ENCODE assay signal across 8 cellular contexts in the genomic region with DNA sequence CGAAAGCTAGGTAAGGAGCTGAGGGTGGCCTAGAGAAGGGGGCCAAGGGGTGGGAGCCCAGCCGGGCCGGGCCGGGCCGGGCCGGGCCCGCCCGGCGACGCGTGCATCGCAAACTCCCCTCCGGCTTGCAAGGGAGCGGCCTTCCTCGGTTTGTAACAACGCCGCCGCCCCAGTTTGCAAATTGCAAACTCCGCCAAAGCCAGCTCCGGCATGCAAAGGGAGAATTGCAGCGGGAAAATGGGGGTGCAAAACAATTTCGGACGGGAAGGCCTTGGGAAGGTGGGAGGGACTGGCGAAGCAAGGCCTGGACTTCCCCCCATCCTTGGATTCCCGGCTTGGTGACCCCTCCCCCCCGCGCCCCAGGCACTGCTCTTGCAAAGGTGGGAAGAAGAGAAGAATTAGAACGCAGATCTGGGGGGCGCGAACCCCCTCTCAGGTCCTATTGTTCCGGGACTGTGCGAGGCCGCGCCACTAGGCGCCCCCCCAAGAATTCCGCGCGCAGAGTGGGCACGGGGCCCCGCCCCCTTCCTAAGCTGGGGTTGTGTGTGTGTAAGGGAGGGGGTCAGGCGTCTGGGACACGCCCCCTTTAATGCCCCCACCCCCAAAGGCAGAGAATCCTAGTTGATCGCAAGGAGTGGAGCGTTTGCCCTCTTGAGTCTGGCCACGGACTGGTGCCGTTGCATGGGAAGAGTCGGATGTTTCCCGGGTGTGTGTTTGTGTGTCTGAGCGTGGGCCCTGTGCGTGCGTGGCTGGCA. TPM values are rescaled to one million over a fixed set of nuclear protein-coding genes. Genes with fewer than 3 reads are reported as not detected.
A peak's percentile ranks its signal among the peaks of the same experiment; 100 is the strongest.
DNase-seq lines count a peak whose midpoint lies in the region; ATAC-seq and TF ChIP-seq lines count a peak whose summit lies in the region.

No MANE protein-coding gene starts in this region.

- peak; percentile 0; the same call in 2 of the 3 replicates for ATAC-seq in GM23338

- peaks cover 24% of the 10 kb centered on the region for H3F3A ChIP-seq in GM23338 (replicated peaks; ENCODE audit: low read depth)

- H3K9me3 ChIP-seq in Peyer's patch (no peaks in the 10 kb centered on the region), left ventricle myocardium inferior (replicated peaks) (no peaks in the 10 kb centered on the region), prostate gland (no peaks in the 10 kb centered on the region)

- H3K36me3 ChIP-seq in GM23338 (ENCODE audit: insufficient read depth), result peaks cover 8% of the 10 kb centered on the region; the same call in 1 of the 2 replicates
- H3K36me3 ChIP-seq in Peyer's patch, result peaks cover 0 to 30% (median 0%) of the 10 kb centered on the region in 3 donors
- peaks cover 32% of the 10 kb centered on the region for H3K36me3 ChIP-seq in left ventricle myocardium inferior
- peaks cover 14 to 18% of the 10 kb centered on the region in 2 donors for H3K36me3 ChIP-seq in prostate gland

- intact Hi-C loops in left ventricle myocardium inferior (cut with micrococcal nuclease) (no loop called here), prostate gland (cut with DNase I) (loop anchor here (2.0 to 5.0 kb wide), 2 partner anchors 47 to 85 kb away; partner anchors contain the start of gene PRMT1)

- peak overlapping the region; percentile 90 for H3K27ac Mint-ChIP-seq in GM23338
- H3K27ac Mint-ChIP-seq in activated naive CD8-positive, alpha-beta T cell treated with anti-CD3 and anti-CD28 coated beads for 36 hours, result peak overlapping the region; percentile 90

- H3K4me3 Mint-ChIP-seq in GM23338, result peak overlapping the region; percentile 90
- H3K4me3 Mint-ChIP-seq in activated naive CD8-positive, alpha-beta T cell treated with anti-CD3 and anti-CD28 coated beads for 36 hours, result peak overlapping the region; percentile 89

- no peaks in the 10 kb centered on the region; the same call in 2 of the 3 replicates for H3K9me3 Mint-ChIP-seq in GM23338
- H3K9me3 Mint-ChIP-seq in activated naive CD8-positive, alpha-beta T cell treated with anti-CD3 and anti-CD28 coated beads for 36 hours, result no peaks in the 10 kb centered on the region

- no peaks in the 10 kb centered on the region for H3K9me2 ChIP-seq in GM23338 (ENCODE audit: insufficient read depth)

- peaks cover 38% of the 10 kb centered on the region for H3K79me2 ChIP-seq in GM23338 (replicated peaks; ENCODE audit: insufficient read depth)

- H3K4me2 ChIP-seq in GM23338, result peak overlapping the region; percentile 88

- H3K4me3 ChIP-seq in GM23338, result peak overlapping the region; percentile 99
- peak overlapping the region; percentile 74 to 99 (median 86) for H3K4me3 ChIP-seq in Peyer's patch
- peak overlapping the region; percentile 94 for H3K4me3 ChIP-seq in left ventricle myocardium inferior
- peak overlapping the region; percentile 87 to 89 for H3K4me3 ChIP-seq in prostate gland

- H3K27ac ChIP-seq in GM23338 (ENCODE audit: low read depth) (peak overlapping the region; percentile 99), Peyer's patch (peak overlapping the region; percentile 87 to 99 (median 93)), left ventricle myocardium inferior (replicated peaks) (peak overlapping the region; percentile 97), prostate gland (peak overlapping the region; percentile 91 to 93)

- TF ChIP-seq CTCF in GM23338 (conservative IDR thresholded peaks at IDR 0.05; ENCODE audit: low read depth in 2 of 2), result no peak
- TF ChIP-seq CTCF in Peyer's patch (IDR thresholded peaks at IDR 0.05), result no peak
- TF ChIP-seq CTCF in left ventricle myocardium inferior (IDR thresholded peaks at IDR 0.05; ENCODE audit: borderline replicate concordance), result no peak
- peak in 1 of 4 experiments; percentile 12 for TF ChIP-seq CTCF in prostate gland (IDR thresholded peaks at IDR 0.05)

- TF ChIP-seq POLR2A in Peyer's patch (IDR thresholded peaks at IDR 0.05), result no peak
- no peak for TF ChIP-seq POLR2A in prostate gland (IDR thresholded peaks at IDR 0.05)

- 1% methylated on average over 49 of the region's 51 CpGs for WGBS in prostate gland

- no peaks in the 10 kb centered on the region; the same call in 1 of the 2 replicates for H4K20me1 ChIP-seq in GM23338 (replicated peaks; ENCODE audit: insufficient read depth)

- H3K4me1 Mint-ChIP-seq in GM23338, result peaks cover 12% of the 10 kb centered on the region
- peaks cover 30% of the 10 kb centered on the region for H3K4me1 Mint-ChIP-seq in activated naive CD8-positive, alpha-beta T cell treated with anti-CD3 and anti-CD28 coated beads for 36 hours

- H3K36me3 Mint-ChIP-seq in GM23338 (ENCODE audit: low read depth), result peaks cover 26% of the 10 kb centered on the region
- H3K36me3 Mint-ChIP-seq in activated naive CD8-positive, alpha-beta T cell treated with anti-CD3 and anti-CD28 coated beads for 36 hours, result peaks cover 9% of the 10 kb centered on the region

- peaks cover 22% of the 10 kb centered on the region for H3K27me3 Mint-ChIP-seq in GM23338 (ENCODE audit: insufficient read depth, low read depth, poor library complexity)
- no peaks in the 10 kb centered on the region for H3K27me3 Mint-ChIP-seq in activated naive CD8-positive, alpha-beta T cell treated with anti-CD3 and anti-CD28 coated beads for 36 hours

- H2AFZ ChIP-seq in GM23338, result no peak overlapping the region

- DNase-seq in AG20443 (ENCODE audit: low spot score), result peak; percentile 47
- peak; percentile 82 for DNase-seq in GM23338 (ENCODE audit: low spot score)
- peak; percentile 64 to 71 (median 65) for DNase-seq in Peyer's patch
- DNase-seq in activated naive CD8-positive, alpha-beta T cell treated with anti-CD3 and anti-CD28 coated beads for 36 hours, result peak; percentile 63
- DNase-seq in left ventricle myocardium inferior, result peak; percentile 40
- DNase-seq in prostate gland (ENCODE audit: low spot score), result no peak
- no peak for DNase-seq in HuH-7.5 (ENCODE audit: low spot score)
- DNase-seq in cerebellar nuclear complex (lab: John Stamatoyannopoulos, UW), result no peak

- peaks cover 9% of the 10 kb centered on the region for H3K4me1 ChIP-seq in GM23338 (ENCODE audit: insufficient read depth)
- peaks cover 0 to 17% (median 7%) of the 10 kb centered on the region in 4 donors for H3K4me1 ChIP-seq in Peyer's patch
- H3K4me1 ChIP-seq in left ventricle myocardium inferior, result peaks cover 40% of the 10 kb centered on the region
- peaks cover 3% of the 10 kb centered on the region for H3K4me1 ChIP-seq in prostate gland (replicated peaks)

- H3K27me3 ChIP-seq in GM23338 (ENCODE audit: insufficient read depth) (no peaks in the 10 kb centered on the region), Peyer's patch (no peaks in the 10 kb centered on the region), left ventricle myocardium inferior (ENCODE audit: low read depth) (no peaks in the 10 kb centered on the region), prostate gland (replicated peaks; ENCODE audit: insufficient read depth) (no peaks in the 10 kb centered on the region)

TF ChIP-seq in GM23338, 12 proteins besides CTCF, POLR2A, EP300 and RAD21:
- TF ChIP-seq POLR2AphosphoS5 (IDR thresholded peaks at IDR 0.05; ENCODE audit: low read depth), result peak; percentile 41
- no peak for TF ChIP-seq NANOG (IDR thresholded peaks at IDR 0.05; ENCODE audit: borderline replicate concordance)

RNA-seq across cellular contexts. Expression of gene PRR12, which starts 0.9 kb away (rescaled TPM):
- total RNA-seq in GM23338 (2014; rRNA removed; shearing (Covaris generic)), result 32.1 and 41.6 TPM in 2 replicates
- polyA plus RNA-seq in GM23338 (2016; fragmentation: Nextera tagmentation; extraction: Ambion mirVana), result 8.6 and 10.3 TPM in 2 replicates
- total RNA-seq in Peyer's patch, result 10 to 100 TPM; 13.5 to 39.6 (median 28.1) TPM
- total RNA-seq in activated naive CD8-positive, alpha-beta T cell treated with anti-CD3 and anti-CD28 coated beads for 36 hours, result 10 to 100 TPM; 16.0 to 17.8 TPM
- 15.5 TPM for total RNA-seq in left ventricle myocardium inferior
- 10 to 100 TPM; 24.0 to 41.9 TPM for total RNA-seq in prostate gland

RNA-seq across cellular contexts. Expression of gene PRRG2, which starts 10.8 kb away (rescaled TPM):
- total RNA-seq in GM23338 (2014; rRNA removed; shearing (Covaris generic)), result 3.8 and 10.5 TPM in 2 replicates
- 2.0 and 2.3 TPM in 2 replicates for polyA plus RNA-seq in GM23338 (2016; fragmentation: Nextera tagmentation; extraction: Ambion mirVana)
- 10 to 100 TPM in 3 of 4 donors, 1 to 10 TPM in 1; 1.7 to 20.8 (median 13.1) TPM for total RNA-seq in Peyer's patch
- total RNA-seq in activated naive CD8-positive, alpha-beta T cell treated with anti-CD3 and anti-CD28 coated beads for 36 hours, result 1 to 10 TPM; 1.5 to 1.6 TPM
- 0.88 TPM for total RNA-seq in left ventricle myocardium inferior
- total RNA-seq in prostate gland, result 10 to 100 TPM in 1 of 2 donors, 1 to 10 TPM in 1; 8.1 to 22.5 TPM

RNA-seq across cellular contexts. Expression of gene NOSIP, which starts 11.6 kb away (rescaled TPM):
- total RNA-seq in GM23338 (2014; rRNA removed; shearing (Covaris generic)), result 88.5 and 89.8 TPM in 2 replicates
- polyA plus RNA-seq in GM23338 (2016; fragmentation: Nextera tagmentation; extraction: Ambion mirVana), result 141 and 143 TPM in 2 replicates
- total RNA-seq in Peyer's patch (10 to 100 TPM; 73.4 to 86.7 (median 80.9) TPM), left ventricle myocardium inferior (47.3 TPM), prostate gland (10 to 100 TPM; 62.9 to 91.7 TPM)
- total RNA-seq in activated naive CD8-positive, alpha-beta T cell treated with anti-CD3 and anti-CD28 coated beads for 36 hours, result 10 to 100 TPM; 61.4 to 69.5 TPM

RNA-seq across cellular contexts. Expression of gene RRAS, which starts 48.0 kb away (rescaled TPM):
- 6.1 and 9.3 TPM in 2 replicates for total RNA-seq in GM23338 (2014; rRNA removed; shearing (Covaris generic))
- 30.0 and 31.0 TPM in 2 replicates for polyA plus RNA-seq in GM23338 (2016; fragmentation: Nextera tagmentation; extraction: Ambion mirVana)
- total RNA-seq in Peyer's patch (10 to 100 TPM; 17.2 to 48.0 (median 32.4) TPM), left ventricle myocardium inferior (116 TPM), prostate gland (10 to 100 TPM; 59.1 to 72.3 TPM)
- 1 to 10 TPM; 4.4 to 5.0 TPM for total RNA-seq in activated naive CD8-positive, alpha-beta T cell treated with anti-CD3 and anti-CD28 coated beads for 36 hours

RNA-seq across cellular contexts. Expression of gene SCAF1, which starts 50.1 kb away (rescaled TPM):
- total RNA-seq in GM23338 (2014; rRNA removed; shearing (Covaris generic)), result 47.0 and 53.7 TPM in 2 replicates
- polyA plus RNA-seq in GM23338 (2016; fragmentation: Nextera tagmentation; extraction: Ambion mirVana), result 19.7 and 20.2 TPM in 2 replicates
- 10 to 100 TPM; 25.2 to 49.8 (median 44.0) TPM for total RNA-seq in Peyer's patch
- total RNA-seq in activated naive CD8-positive, alpha-beta T cell treated with anti-CD3 and anti-CD28 coated beads for 36 hours, result 10 to 100 TPM; 58.9 to 62.2 TPM
- total RNA-seq in left ventricle myocardium inferior, result 38.8 TPM
- total RNA-seq in prostate gland, result 10 to 100 TPM; 47.9 to 80.8 TPM

Comparison
In these comparisons a context has a peak if more than half of its experiments do, and no peak if none do; other contexts are left out.
1. DNase-seq: peak in AG20443 (single experiment), GM23338 (single experiment), Peyer's patch (3 of 3), activated naive CD8-positive, alpha-beta T cell treated with anti-CD3 and anti-CD28 coated beads for 36 hours (single experiment) and left ventricle myocardium inferior (single experiment); none in prostate gland (single experiment), HuH-7.5 (single experiment) and cerebellar nuclear complex (0 of 2).
2. Peak in every context shown above with its lines, with median percentiles within 50 percentile points of each other: H3K27ac ChIP-seq and H3K4me3 ChIP-seq.